Comparison of ENCODE assay signal across 28 cellular contexts in genomic region chr6:31055401-31055800, GRCh38. TPM values are rescaled to one million over a fixed set of nuclear protein-coding genes. Genes with fewer than 3 reads are reported as not detected.
"Had no signal": no experiment of that assay in that cellular context is flagged by ENCODE, and none has a peak within 500 bp of the region (broad histone marks: within the 10 kb centered on the region; RNA-seq: fewer than 3 reads in every experiment).

No MANE protein-coding gene starts in this region.

- H3K4me3 Mint-ChIP-seq: effector memory CD8-positive, alpha-beta T cell; memory B cell; stimulated activated naive B cell treated with anti-CD40 and anti-IgM and Interleukin-4, amounts not matched to agents 10 μg/mL and 1 μg/mL and 100 μg/mL, for 72 hours had no signal

- H3K36me3 Mint-ChIP-seq: activated naive CD4-positive, alpha-beta T cell treated with anti-CD3 and anti-CD28 coated beads, Interleukin-2, amount 50 U/mL, for 72 hours had no signal

- DNase-seq: activated CD4-positive, alpha-beta T cell treated with anti-CD3 and anti-CD28 coated beads for 1 hour; activated CD4-positive, alpha-beta T cell treated with anti-CD3 and anti-CD28 coated beads, Interleukin-2, amount 50 U/mL, for 1 hour; activated T-cell treated with anti-CD3 and anti-CD28 coated beads, Interleukin-2, amount 50 U/mL, for 1 hour; aorta; colonic mucosa; dorsolateral prefrontal cortex; effector memory CD8-positive, alpha-beta T cell; foreskin fibroblast; glutamatergic neuron; left ventricle myocardium superior; mucosa of descending colon; stimulated activated CD4-positive, alpha-beta T cell treated with anti-CD3 and anti-CD28 coated beads, Interleukin-15, amount 100 ng/mL, for 24 hours; stimulated activated naive B cell treated with anti-CD40 and anti-IgM and Interleukin-4, amounts not matched to agents 10 μg/mL and 1 μg/mL and 100 μg/mL, for 72 hours; transverse colon; WERI-Rb-1 had no signal

- H3K4me3 ChIP-seq: colonic mucosa, hepatocyte, mucosa of descending colon, smooth muscle cell, transverse colon had no signal

- ATAC-seq: effector memory CD8-positive, alpha-beta T cell; left ventricle myocardium superior; mucosa of descending colon; sciatic nerve; stimulated activated naive B cell treated with anti-CD40 and anti-IgM and Interleukin-4, amounts not matched to agents 10 μg/mL and 1 μg/mL and 100 μg/mL, for 72 hours had no signal

- H3K9me3 Mint-ChIP-seq: activated naive CD4-positive, alpha-beta T cell treated with anti-CD3 and anti-CD28 coated beads, Interleukin-2, amount 50 U/mL, for 72 hours; effector memory CD8-positive, alpha-beta T cell had no signal

- H3K27me3 ChIP-seq: colonic mucosa, dorsolateral prefrontal cortex, hepatocyte, vagina had no signal

- H3K27ac Mint-ChIP-seq: activated naive CD4-positive, alpha-beta T cell treated with anti-CD3 and anti-CD28 coated beads, Interleukin-2, amount 50 U/mL, for 72 hours; effector memory CD8-positive, alpha-beta T cell; memory B cell; stimulated activated naive B cell treated with anti-CD40 and anti-IgM and Interleukin-4, amounts not matched to agents 10 μg/mL and 1 μg/mL and 100 μg/mL, for 72 hours had no signal

- FAIRE-seq: endothelial cell of umbilical vein had no signal

- H3K9me3 ChIP-seq: colonic mucosa, mucosa of descending colon, transverse colon, vagina had no signal

- H3K36me3 ChIP-seq: colonic mucosa, transverse colon, vagina, WERI-Rb-1 had no signal

RNA-seq across cellular contexts. Expression of gene MUC22, which starts 45.1 kb away (rescaled TPM):
- total RNA-seq: activated naive CD4-positive, alpha-beta T cell treated with anti-CD3 and anti-CD28 coated beads, Interleukin-2, amount 50 U/mL, for 72 hours; aorta; colonic mucosa; dorsolateral prefrontal cortex; endothelial cell of umbilical vein; fibroblast of lung; mucosa of descending colon; osteoblast; posterior vena cava; sciatic nerve; smooth muscle cell; T-helper 2 cell treated with Interferon-gamma antibody and Interleukin-4, amounts not matched to agents 100 ng/mL and 5 ng/mL, for 36 hours; temporal lobe; transverse colon had no signal

RNA-seq across cellular contexts. Expression of gene C6orf15, which starts 57.0 kb away (rescaled TPM):
- total RNA-seq: activated naive CD4-positive, alpha-beta T cell treated with anti-CD3 and anti-CD28 coated beads, Interleukin-2, amount 50 U/mL, for 72 hours; aorta; colonic mucosa; dorsolateral prefrontal cortex; endothelial cell of umbilical vein; fibroblast of lung; hepatocyte; left ventricle myocardium superior; mucosa of descending colon; osteoblast; posterior vena cava; renal cortical epithelial cell; sciatic nerve; T-helper 2 cell treated with Interferon-gamma antibody and Interleukin-4, amounts not matched to agents 100 ng/mL and 5 ng/mL, for 36 hours; temporal lobe; transverse colon; vagina had no signal

RNA-seq across cellular contexts. Expression of gene PSORS1C1, which starts 59.2 kb away (rescaled TPM):
- total RNA-seq: T-helper 2 cell treated with Interferon-gamma antibody and Interleukin-4, amounts not matched to agents 100 ng/mL and 5 ng/mL, for 36 hours; temporal lobe had no signal
